30 cellular contexts compared by ENCODE assay signal in genomic region chrX:79559290-79559689, GRCh38.
"Had no signal": no experiment of that assay in that cellular context is flagged by ENCODE, and none has a peak within 500 bp of the region (broad histone marks: within the 10 kb centered on the region; RNA-seq: fewer than 3 reads in every experiment).

No MANE protein-coding gene starts in this region.

- H3K27ac Mint-ChIP-seq: naive B cell; naive thymus-derived CD8-positive, alpha-beta T cell; natural killer cell treated with Interleukin-12 subunit alpha and Interleukin-12 subunit beta and Interleukin-15 and Interleukin-18, amount 100 ng/mL, for 72 hours; nephron progenitor cell; progenitor cell of endocrine pancreas; stimulated activated memory B cell treated with anti-CD40 and anti-IgM and Interleukin-4, amounts not matched to agents 10 μg/mL and 1 μg/mL and 100 μg/mL, for 72 hours; type B pancreatic cell had no signal

- FAIRE-seq: small intestine had no signal

- H3K36me3 Mint-ChIP-seq: naive B cell; naive thymus-derived CD8-positive, alpha-beta T cell; natural killer cell treated with Interleukin-12 subunit alpha and Interleukin-12 subunit beta and Interleukin-15 and Interleukin-18, amount 100 ng/mL, for 72 hours; stimulated activated memory B cell treated with anti-CD40 and anti-IgM and Interleukin-4, amounts not matched to agents 10 μg/mL and 1 μg/mL and 100 μg/mL, for 72 hours; type B pancreatic cell had no signal

- H3K4me1 ChIP-seq: parathyroid adenoma, psoas muscle, right lobe of liver, sigmoid colon, stomach, thyroid gland, tibial nerve, upper lobe of right lung, uterus had no signal

- H3K4me1 Mint-ChIP-seq: naive B cell; naive thymus-derived CD8-positive, alpha-beta T cell; nephron progenitor cell; neural crest cell; stimulated activated memory B cell treated with anti-CD40 and anti-IgM and Interleukin-4, amounts not matched to agents 10 μg/mL and 1 μg/mL and 100 μg/mL, for 72 hours had no signal

- H3K27ac ChIP-seq: neutrophil, parathyroid adenoma, psoas muscle, right lobe of liver, sigmoid colon, stomach, thoracic aorta, thyroid gland, tibial nerve, upper lobe of right lung, uterus had no signal

- H3K9me3 Mint-ChIP-seq: type B pancreatic cell had no signal

- H3K36me3 ChIP-seq: neutrophil, right lobe of liver, sigmoid colon, stomach, thoracic aorta, thyroid gland, tibial nerve, upper lobe of right lung, uterus had no signal

- H3K4me3 ChIP-seq: psoas muscle, right lobe of liver, sigmoid colon, stomach, thoracic aorta, thyroid gland, tibial nerve, upper lobe of right lung, uterus had no signal

- ATAC-seq: naive thymus-derived CD8-positive, alpha-beta T cell; natural killer cell treated with Interleukin-12 subunit alpha and Interleukin-12 subunit beta and Interleukin-15 and Interleukin-18, amount 100 ng/mL, for 72 hours; psoas muscle; right cardiac atrium; right lobe of liver; stimulated activated memory B cell treated with anti-CD40 and anti-IgM and Interleukin-4, amounts not matched to agents 10 μg/mL and 1 μg/mL and 100 μg/mL, for 72 hours; stimulated activated naive CD8-positive, alpha-beta T cell treated with anti-CD3 and anti-CD28 coated beads, Interleukin-15, Interleukin-2, amounts not matched to agents 100 U/mL and 50 U/mL, for 24 hours; upper lobe of right lung had no signal

- H3K4me3 Mint-ChIP-seq: naive B cell; naive thymus-derived CD8-positive, alpha-beta T cell; natural killer cell treated with Interleukin-12 subunit alpha and Interleukin-12 subunit beta and Interleukin-15 and Interleukin-18, amount 100 ng/mL, for 72 hours; nephron progenitor cell; neural crest cell; stimulated activated memory B cell treated with anti-CD40 and anti-IgM and Interleukin-4, amounts not matched to agents 10 μg/mL and 1 μg/mL and 100 μg/mL, for 72 hours; type B pancreatic cell had no signal

- H3K9ac ChIP-seq: parathyroid adenoma had no signal

- H3K27me3 ChIP-seq: neutrophil, right lobe of liver, sigmoid colon, stomach, thyroid gland, tibial nerve, upper lobe of right lung, uterus had no signal

- H3K27me3 Mint-ChIP-seq: naive B cell; progenitor cell of endocrine pancreas; stimulated activated memory B cell treated with anti-CD40 and anti-IgM and Interleukin-4, amounts not matched to agents 10 μg/mL and 1 μg/mL and 100 μg/mL, for 72 hours; type B pancreatic cell had no signal

- DNase-seq: naive B cell; naive thymus-derived CD8-positive, alpha-beta T cell; nephron progenitor cell; nucleus accumbens; posterior cingulate gyrus; psoas muscle; right cardiac atrium; right lobe of liver; sigmoid colon; small intestine; stimulated activated CD4-positive, alpha-beta T cell treated with anti-CD3 and anti-CD28 coated beads, Interleukin-15, amount 100 ng/mL, for 24 hours; stimulated activated CD4-positive, alpha-beta T cell treated with anti-CD3 and anti-CD28 coated beads, Interleukin-2, amount 100 ng/mL, for 24 hours; stimulated activated CD4-positive, alpha-beta T cell treated with anti-CD3 and anti-CD28 coated beads, Interleukin-2, amount 100 ng/mL, for 48 hours; stimulated activated CD4-positive, alpha-beta T cell treated with anti-CD3 and anti-CD28 coated beads, Interleukin-4, amount 100 ng/mL, for 4 hours; stimulated activated CD8-positive, alpha-beta memory T cell treated with anti-CD3 and anti-CD28 coated beads, Interleukin-4, amount 100 ng/mL, for 48 hours; stimulated activated naive CD4-positive, alpha-beta T cell; stimulated activated naive CD8-positive, alpha-beta T cell treated with anti-CD3 and anti-CD28 coated beads, Interleukin-15, Interleukin-2, amounts not matched to agents 100 U/mL and 50 U/mL, for 24 hours; stomach; thyroid gland; upper lobe of right lung; uterus had no signal

- H3K9me3 ChIP-seq: neutrophil, psoas muscle, right lobe of liver, sigmoid colon, thoracic aorta, thyroid gland, tibial nerve, upper lobe of right lung, uterus had no signal
